ENCODE assay signal across 31 cellular contexts in the genomic region with DNA sequence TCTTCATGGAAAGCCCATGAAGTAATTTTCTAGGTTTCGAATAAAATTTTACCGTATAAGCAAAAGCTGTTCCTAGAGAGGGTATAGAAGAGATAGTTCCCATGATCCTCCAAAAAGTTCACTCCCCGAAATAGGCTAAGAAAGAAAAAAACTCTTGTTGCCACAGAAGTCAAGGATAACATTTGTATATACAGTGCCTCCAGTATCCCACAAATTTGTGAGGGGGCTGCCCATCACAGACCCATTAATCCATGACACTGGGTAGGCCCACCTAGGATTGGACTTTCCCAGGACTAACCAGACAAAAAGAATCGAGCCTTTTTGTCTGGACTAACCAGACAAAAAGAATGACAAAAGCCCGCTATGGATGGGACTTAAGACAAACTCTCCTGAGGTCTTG.
"Had no signal": no experiment of that assay in that cellular context is flagged by ENCODE, and none has a peak within 500 bp of the region (broad histone marks: within the 10 kb centered on the region; RNA-seq: fewer than 3 reads in every experiment).

No MANE protein-coding gene starts in this region.

- H3K4me1 Mint-ChIP-seq: stimulated activated effector memory CD8-positive, alpha-beta T cell treated with anti-CD3 and anti-CD28 coated beads, Interleukin-12 subunit alpha, Interleukin-12 subunit beta, amount 100 ng/mL, for 72 hours; stimulated activated naive CD8-positive, alpha-beta T cell treated with anti-CD3 and anti-CD28 coated beads, Interleukin-15, amount 100 ng/mL, for 72 hours had no signal

- H2AFZ ChIP-seq: neural progenitor cell had no signal

- ATAC-seq: heart left ventricle; left colon; left lung; lower lobe of right lung; naive thymus-derived CD8-positive, alpha-beta T cell; pancreas; right cardiac atrium; stimulated activated effector memory CD8-positive, alpha-beta T cell treated with anti-CD3 and anti-CD28 coated beads, Interleukin-12 subunit alpha, Interleukin-12 subunit beta, amount 100 ng/mL, for 72 hours; stimulated activated naive CD8-positive, alpha-beta T cell treated with anti-CD3 and anti-CD28 coated beads, Interleukin-15, amount 100 ng/mL, for 72 hours had no signal

- H3K27ac ChIP-seq: heart left ventricle, left lung, lower lobe of right lung, neural progenitor cell, neutrophil, pancreas, prostate gland, sigmoid colon, spleen, tibial nerve, upper lobe of left lung, vagina had no signal

- DNase-seq: heart left ventricle; hypothalamus; immature natural killer cell; kidney; left colon; left lung; lower lobe of right lung; mammary epithelial cell; midbrain; naive thymus-derived CD8-positive, alpha-beta T cell; occipital lobe; pancreas; posterior cingulate gyrus; retina; right cardiac atrium; sigmoid colon; small intestine; spleen; stimulated activated CD4-positive, alpha-beta T cell treated with anti-CD3 and anti-CD28 coated beads, Interleukin-4, amount 100 ng/mL, for 24 hours; stimulated activated naive CD4-positive, alpha-beta T cell treated with Interleukin-2 at 50 U/mL for 16 hours; stimulated activated naive CD8-positive, alpha-beta T cell treated with anti-CD3 and anti-CD28 coated beads, Interleukin-15, amount 100 ng/mL, for 72 hours; substantia nigra; upper lobe of left lung had no signal

- H3K4me3 ChIP-seq: heart left ventricle, left lung, lower lobe of right lung, neural progenitor cell, pancreas, prostate gland, sigmoid colon, spleen, tibial nerve, upper lobe of left lung, vagina had no signal

- H3K27ac Mint-ChIP-seq: immature natural killer cell; naive thymus-derived CD8-positive, alpha-beta T cell; neural progenitor cell; stimulated activated effector memory CD8-positive, alpha-beta T cell treated with anti-CD3 and anti-CD28 coated beads, Interleukin-12 subunit alpha, Interleukin-12 subunit beta, amount 100 ng/mL, for 72 hours; stimulated activated naive CD8-positive, alpha-beta T cell treated with anti-CD3 and anti-CD28 coated beads, Interleukin-15, amount 100 ng/mL, for 72 hours had no signal

- H3K27me3 Mint-ChIP-seq: naive thymus-derived CD8-positive, alpha-beta T cell; stimulated activated naive CD8-positive, alpha-beta T cell treated with anti-CD3 and anti-CD28 coated beads, Interleukin-15, amount 100 ng/mL, for 72 hours had no signal

- H3K4me3 Mint-ChIP-seq: immature natural killer cell; naive thymus-derived CD8-positive, alpha-beta T cell; nephron; neural progenitor cell; stimulated activated effector memory CD8-positive, alpha-beta T cell treated with anti-CD3 and anti-CD28 coated beads, Interleukin-12 subunit alpha, Interleukin-12 subunit beta, amount 100 ng/mL, for 72 hours; stimulated activated naive CD8-positive, alpha-beta T cell treated with anti-CD3 and anti-CD28 coated beads, Interleukin-15, amount 100 ng/mL, for 72 hours had no signal

- H3K9me3 ChIP-seq: heart left ventricle, left lung, lower lobe of right lung, neutrophil, pancreas, prostate gland, sigmoid colon, tibial nerve, upper lobe of left lung, vagina had no signal

- H3K9me3 Mint-ChIP-seq: nephron; stimulated activated effector memory CD8-positive, alpha-beta T cell treated with anti-CD3 and anti-CD28 coated beads, Interleukin-12 subunit alpha, Interleukin-12 subunit beta, amount 100 ng/mL, for 72 hours had no signal

- H3K4me1 ChIP-seq: lower lobe of right lung, prostate gland, tibial nerve, vagina had no signal

- H3K36me3 Mint-ChIP-seq: stimulated activated effector memory CD8-positive, alpha-beta T cell treated with anti-CD3 and anti-CD28 coated beads, Interleukin-12 subunit alpha, Interleukin-12 subunit beta, amount 100 ng/mL, for 72 hours had no signal

- H3K27me3 ChIP-seq: heart left ventricle, left lung, neural progenitor cell, neutrophil, pancreas, sigmoid colon, spleen, tibial nerve, upper lobe of left lung, vagina had no signal

- FAIRE-seq: islet of Langerhans, kidney, pancreas, small intestine had no signal

- H3K36me3 ChIP-seq: heart left ventricle, left lung, lower lobe of right lung, neural progenitor cell, neutrophil, pancreas, prostate gland, sigmoid colon, spleen, tibial nerve, upper lobe of left lung, vagina had no signal

- H3K9ac ChIP-seq: neural progenitor cell had no signal
